ENCODE assay signal across 16 cellular contexts in the genomic region with DNA sequence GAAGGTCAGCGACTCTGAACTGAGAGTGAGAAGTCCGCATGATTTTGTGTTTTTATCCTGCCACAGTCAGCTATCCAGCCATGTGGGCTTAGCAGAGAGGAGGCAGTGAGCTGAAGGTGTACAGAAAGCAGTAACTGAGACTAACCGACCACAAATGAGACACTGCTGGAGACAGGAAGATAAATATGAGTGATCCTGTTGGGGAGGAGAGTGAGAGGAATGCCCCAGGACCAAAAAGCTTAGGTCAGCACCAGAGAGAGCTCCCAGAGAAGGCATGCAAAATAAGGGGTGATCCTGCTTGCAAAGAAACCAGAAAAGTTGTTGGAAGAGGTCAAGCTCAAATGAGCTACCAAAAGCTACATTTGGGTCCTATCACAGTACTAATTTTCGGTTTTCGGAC.
A peak's percentile ranks its signal among the peaks of the same experiment; 100 is the strongest.
DNase-seq lines count a peak whose midpoint lies in the region; ATAC-seq, FAIRE-seq and TF ChIP-seq lines count a peak whose summit lies in the region.
"Had no signal": no experiment of that assay in that cellular context is flagged by ENCODE, and none has a peak within 500 bp of the region (broad histone marks: within the 10 kb centered on the region; RNA-seq: fewer than 3 reads in every experiment).

No MANE protein-coding gene starts in this region.

- peaks cover 0 to 15% (median 14%) of the 10 kb centered on the region in 3 donors for H3K36me3 Mint-ChIP-seq in naive thymus-derived CD8-positive, alpha-beta T cell

- BruUV-seq in HepG2 (replicated peaks; lab: Mats Ljungman, UMichigan) (no TSS peak), PC-9 (replicated peaks; lab: Mats Ljungman, UMichigan) (no TSS peak)

- TF ChIP-seq EP300 in HepG2 (IDR thresholded peaks at IDR 0.05; ENCODE audit: low read depth in 2 of 2, low read length in 2 of 2), result no peak
- no peak for TF ChIP-seq EP300 in HepG2 (CRISPR knock-in tag; IDR thresholded peaks at IDR 0.05; ENCODE audit: borderline replicate concordance)

- DNase-seq in HepG2 (ENCODE audit: low spot score) (no peak), right lobe of liver (no peak), fibroblast of mammary gland (ENCODE audit: low read depth) (peak; percentile 9), PC-9 (no peak)
- DNase-seq in stimulated activated CD4-positive, alpha-beta T cell treated with anti-CD3 and anti-CD28 coated beads, Interleukin-4, amount 100 ng/mL, for 1 hour, result no peak
- DNase-seq in naive thymus-derived CD8-positive, alpha-beta T cell, result no peak
- DNase-seq: activated CD8-positive, alpha-beta T cell treated with anti-CD3 and anti-CD28 coated beads, Interleukin-2, amount 10 ng/mL, durations not matched to agents 7 days and 5 days; immature natural killer cell; mesendoderm; NCI-H2029 treated with DMSO at 0.1 percent for 48 hours; NCI-H526 had no signal

- ATAC-seq in HepG2, result no peak
- no peak for ATAC-seq in right lobe of liver
- no peak for ATAC-seq in naive thymus-derived CD8-positive, alpha-beta T cell
- no peak for ATAC-seq in HG03378 (IDR thresholded peaks at IDR 0.05; ENCODE audit: unreplicated experiment)
- ATAC-seq: activated CD8-positive, alpha-beta T cell treated with anti-CD3 and anti-CD28 coated beads, Interleukin-2, amount 10 ng/mL, durations not matched to agents 7 days and 5 days had no signal

- no peak for TF ChIP-seq RAD21 in HepG2 (CRISPR knock-in tag; IDR thresholded peaks at IDR 0.05)

- H3K4me3 Mint-ChIP-seq in naive thymus-derived CD8-positive, alpha-beta T cell, result no peak overlapping the region
- H3K4me3 Mint-ChIP-seq: activated CD8-positive, alpha-beta T cell treated with anti-CD3 and anti-CD28 coated beads, Interleukin-2, amount 10 ng/mL, durations not matched to agents 7 days and 5 days; immature natural killer cell; neural progenitor cell had no signal

- no peak overlapping the region for H2AFZ ChIP-seq in HepG2 (ENCODE audit: low read length)
- H2AFZ ChIP-seq in PC-9, result no peak overlapping the region
- H2AFZ ChIP-seq: neural progenitor cell had no signal

- H3K27me3 ChIP-seq in HepG2 (ENCODE audit: control insufficient read depth in 1 of 2, insufficient read depth in 2 of 2, low read length in 2 of 2) (no peaks in the 10 kb centered on the region), right lobe of liver (no peaks in the 10 kb centered on the region), PC-9 (ENCODE audit: insufficient read depth, low read depth) (no peaks in the 10 kb centered on the region)
- H3K27me3 ChIP-seq: neural progenitor cell, vagina had no signal

- H3K9ac ChIP-seq in HepG2 (ENCODE audit: insufficient read depth, low read depth, low read length), result no peak overlapping the region
- H3K9ac ChIP-seq: neural progenitor cell had no signal

- H3K9me3 ChIP-seq in HepG2 (ENCODE audit: low read length) (no peaks in the 10 kb centered on the region), right lobe of liver (no peaks in the 10 kb centered on the region), PC-9 (ENCODE audit: insufficient read depth, low read depth) (no peaks in the 10 kb centered on the region)
- H3K9me3 ChIP-seq: vagina had no signal

- no peaks in the 10 kb centered on the region for H3K27me3 Mint-ChIP-seq in naive thymus-derived CD8-positive, alpha-beta T cell

- no peak for FAIRE-seq in HepG2 (lab: Jason Lieb, UNC)

- no peaks in the 10 kb centered on the region for H3K9me2 ChIP-seq in PC-9 (ENCODE audit: insufficient read depth)

- in situ Hi-C loops in HepG2 (cut with HindIII; ENCODE audit: extremely low pct_ligation_motif_present, low pct_unique_long_range_greater_than_20kb), result no loop called here

- H3K9me3 Mint-ChIP-seq in naive thymus-derived CD8-positive, alpha-beta T cell, result no peaks in the 10 kb centered on the region
- H3K9me3 Mint-ChIP-seq: immature natural killer cell, neural progenitor cell had no signal

- TF ChIP-seq CTCF in HepG2 (CRISPR knock-in tag; IDR thresholded peaks at IDR 0.05) (no peak), right lobe of liver (IDR thresholded peaks at IDR 0.05) (no peak), fibroblast of mammary gland (conservative IDR thresholded peaks at IDR 0.05; ENCODE audit: control insufficient read depth, insufficient read depth, low read depth, low read length) (no peak), PC-9 (conservative IDR thresholded peaks at IDR 0.05) (no peak)

- no peak overlapping the region for H3K4me2 ChIP-seq in HepG2 (ENCODE audit: low read depth, low read length)
- H3K4me2 ChIP-seq in PC-9, result no peak overlapping the region
- H3K4me2 ChIP-seq: neural progenitor cell had no signal

- H3K79me2 ChIP-seq in HepG2 (ENCODE audit: insufficient read depth, low read length) (no peaks in the 10 kb centered on the region), PC-9 (ENCODE audit: low read depth) (0 out of 2 replicates have a peak, but pooled peaks cover under 1% of the 10 kb centered on the region)

- H3K27ac ChIP-seq in HepG2 (ENCODE audit: extremely low read length, insufficient read depth, low read length), result no peak overlapping the region
- no peak overlapping the region for H3K27ac ChIP-seq in right lobe of liver
- H3K27ac ChIP-seq in PC-9, result no peak overlapping the region
- H3K27ac ChIP-seq: coronary artery, neural progenitor cell, vagina had no signal

- H3K27ac Mint-ChIP-seq in naive thymus-derived CD8-positive, alpha-beta T cell, result peak overlapping the region in 1 of 10 donors; percentile 26
- H3K27ac Mint-ChIP-seq: activated CD8-positive, alpha-beta T cell treated with anti-CD3 and anti-CD28 coated beads, Interleukin-2, amount 10 ng/mL, durations not matched to agents 7 days and 5 days; immature natural killer cell; neural progenitor cell had no signal

- H4K20me1 ChIP-seq in HepG2 (ENCODE audit: insufficient read depth, low read length) (no peaks in the 10 kb centered on the region), PC-9 (ENCODE audit: insufficient read depth) (no peaks in the 10 kb centered on the region; the same call in 1 of the 2 replicates)

- H3K4me1 ChIP-seq in HepG2 (ENCODE audit: insufficient read depth, low read length) (no peaks in the 10 kb centered on the region), right lobe of liver (no peaks in the 10 kb centered on the region), PC-9 (replicated peaks; ENCODE audit: insufficient read depth) (no peaks in the 10 kb centered on the region)
- H3K4me1 ChIP-seq: neural progenitor cell, vagina had no signal

- intact Hi-C loops in HepG2 (cut with micrococcal nuclease; ENCODE audit: unreplicated experiment), result no loop called here
- intact Hi-C loops in right lobe of liver (cut with DNase I), result no loop called here
- intact Hi-C loops in PC-9 (cut with micrococcal nuclease; ENCODE audit: unreplicated experiment), result no loop called here

- no peak for TF ChIP-seq POLR2A in HepG2 (IDR thresholded peaks at IDR 0.05; ENCODE audit: insufficient read depth in 1 of 2, low read depth in 2 of 2, low read length in 2 of 2)
- TF ChIP-seq POLR2A in right lobe of liver (IDR thresholded peaks at IDR 0.05), result no peak

- H3K4me1 Mint-ChIP-seq in naive thymus-derived CD8-positive, alpha-beta T cell, result peaks cover 0 to 6% (median 0%) of the 10 kb centered on the region in 4 donors
- H3K4me1 Mint-ChIP-seq: immature natural killer cell, neural progenitor cell had no signal

- no peaks in the 10 kb centered on the region for H3F3A ChIP-seq in PC-9 (ENCODE audit: insufficient read depth, low read depth)

- H3K4me3 ChIP-seq in HepG2 (replicated peaks in 1 of 3; ENCODE audit: insufficient read depth in 1 of 3, low read depth in 2 of 3, low read length in 3 of 3) (no peak overlapping the region), right lobe of liver (no peak overlapping the region), fibroblast of mammary gland (ENCODE audit: control insufficient read depth, low read depth, low read length) (no peak overlapping the region), PC-9 (no peak overlapping the region)
- H3K4me3 ChIP-seq: coronary artery, neural progenitor cell, vagina had no signal

- CTCF ChIA-PET in HepG2 (lab: Yijun Ruan, JAX; ENCODE audit: low intra/inter-chr PET ratio, low total read pairs), result no interaction called here
- CTCF ChIA-PET in PC-9 (lab: Charles Lee), result no interaction called here

- POLR2A ChIA-PET in HepG2 (lab: Yijun Ruan, JAX), result no interaction called here
- POLR2A ChIA-PET in PC-9 (lab: Charles Lee; ENCODE audit: unreplicated experiment), result no interaction called here
- POLR2A ChIA-PET in naive thymus-derived CD8-positive, alpha-beta T cell (lab: Charles Lee), result no interaction called here

- H3K36me3 ChIP-seq in HepG2 (replicated peaks in 1 of 2; ENCODE audit: control insufficient read depth in 1 of 2, insufficient read depth in 2 of 2, low read length in 2 of 2) (peaks cover 0 to 1% of the 10 kb centered on the region in 2 experiments; a peak in 2 of 5 replicates), right lobe of liver (no peaks in the 10 kb centered on the region), PC-9 (ENCODE audit: low read depth) (no peaks in the 10 kb centered on the region)
- H3K36me3 ChIP-seq: neural progenitor cell, vagina had no signal

- 94% methylated on average over 5 of the region's 5 CpGs for WGBS in HepG2 (ENCODE audit: low lambda C conversion rate)
- WGBS in right lobe of liver (ENCODE audit: insufficient coverage, low coverage, low lambda C conversion rate, missing lambda C conversion rate), result 81% methylated on average over 4 of the region's 5 CpGs

TF ChIP-seq in HepG2, 621 proteins besides CTCF, POLR2A, EP300 and RAD21:
- peak; percentile 26 to 30; a peak in 2 of 4 replicates for TF ChIP-seq MAFK (conservative IDR thresholded peaks at IDR 0.05 in 1 of 2, IDR thresholded peaks at IDR 0.05 in 1 of 2; ENCODE audit: low read length in 2 of 2)
- TF ChIP-seq RFXANK (CRISPR knock-in tag; IDR thresholded peaks at IDR 0.05), result no peak
- TF ChIP-seq ZNF776 (CRISPR knock-in tag; IDR thresholded peaks at IDR 0.05), result no peak
- TF ChIP-seq ZNF605 (CRISPR knock-in tag; IDR thresholded peaks at IDR 0.05), result no peak

TF ChIP-seq in PFSK-1, 5 proteins besides CTCF, POLR2A, EP300 and RAD21 (continues in another document):
- TF ChIP-seq SIN3A (IDR thresholded peaks at IDR 0.05; ENCODE audit: borderline replicate concordance, insufficient read depth, low read length) (no peak), TAF1 (IDR thresholded peaks at IDR 0.05; ENCODE audit: borderline replicate concordance, insufficient read depth, low read length) (no peak)
